In the genomic region with DNA sequence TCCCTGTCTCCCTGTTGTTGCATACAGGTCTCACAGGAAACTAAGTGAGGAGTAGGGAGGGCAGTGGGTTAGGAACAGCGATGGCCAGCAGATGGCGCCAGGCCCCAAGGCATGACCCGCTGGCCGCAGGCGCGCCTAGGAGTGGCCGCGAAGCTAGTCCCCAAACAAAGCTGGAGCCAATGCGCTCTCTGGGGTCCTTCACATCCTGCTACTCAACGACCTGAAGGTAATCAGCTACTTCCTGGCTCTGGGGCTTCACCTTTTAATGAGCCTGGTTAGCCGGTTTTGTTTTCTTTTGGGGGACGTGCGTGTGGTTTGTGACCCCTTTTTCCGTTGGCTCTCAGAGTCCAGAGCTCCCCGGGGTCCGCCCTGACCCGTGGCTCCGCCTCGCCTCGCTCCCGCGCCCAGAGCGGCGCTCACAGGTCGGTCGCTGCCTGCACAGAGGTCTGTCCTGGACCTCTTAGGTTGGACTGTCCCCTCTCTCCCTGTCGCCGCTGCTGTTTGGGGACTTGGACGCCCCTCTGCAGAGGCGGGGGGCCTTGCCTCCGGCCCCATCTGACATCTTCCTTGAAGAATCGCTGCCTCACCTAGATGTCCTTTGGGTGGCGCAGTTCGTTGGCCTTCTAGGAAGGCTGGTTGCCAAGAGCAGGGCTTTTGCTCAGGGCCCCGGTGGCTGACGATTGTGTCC, we compare ENCODE assay signal across 8 cellular contexts.
DNase-seq lines count a peak whose midpoint lies in the region; ATAC-seq, FAIRE-seq and TF ChIP-seq lines count a peak whose summit lies in the region.

No MANE protein-coding gene starts in this region.

- H3K36me3 ChIP-seq in kidney (ENCODE audit: control insufficient read depth in 1 of 2, insufficient read depth in 2 of 2, low read length in 2 of 2) = no peaks in the 10 kb centered on the region

- no peaks in the 10 kb centered on the region for H3K9me3 ChIP-seq in kidney (ENCODE audit: control insufficient read depth in 1 of 2, low read length in 2 of 2)

- peak overlapping the region; percentile 59 to 78 for H3K4me3 ChIP-seq in kidney (ENCODE audit: low read length in 2 of 2)

- peak; percentile 86 for ATAC-seq in HG02885 (IDR thresholded peaks at IDR 0.05; ENCODE audit: poor library complexity, unreplicated experiment)
- ATAC-seq in central memory CD8-positive, alpha-beta T cell (replicated peaks; ENCODE audit: extremely low read depth, poor library complexity, severe bottlenecking) = peak; percentile 86

- intact Hi-C loops in kidney (cut with DNase I) = loop anchor here (10.0 kb wide), 1 partner anchor 623 kb away; a partner anchor contains a TSS

- peak; percentile 93 for TF ChIP-seq CTCF in kidney (IDR thresholded peaks at IDR 0.05; ENCODE audit: borderline replicate concordance, extremely low read depth, insufficient read depth)

- H3K9me3 Mint-ChIP-seq in central memory CD8-positive, alpha-beta T cell = no peaks in the 10 kb centered on the region

- no peaks in the 10 kb centered on the region for H3K4me1 Mint-ChIP-seq in central memory CD8-positive, alpha-beta T cell

- no peak overlapping the region for H3K27ac ChIP-seq in kidney (ENCODE audit: low read depth in 2 of 2, low read length in 2 of 2)

- peak overlapping the region; percentile 48 to 69 for H3K9ac ChIP-seq in kidney (ENCODE audit: low read length in 2 of 2)

- DNase-seq in NCI-H187 (lab: John Stamatoyannopoulos, UW) (peak; percentile 50 to 61), NCI-H187 treated with DMSO at 0.1 percent for 48 hours (lab: John Stamatoyannopoulos, UW) (no peak), NCI-H2196 treated with DMSO at 0.1 percent for 48 hours (lab: John Stamatoyannopoulos, UW; ENCODE audit: unreplicated experiment) (peak; percentile 52), kidney (peak; percentile 94)
- peak; percentile 57 for DNase-seq in activated CD4-positive, CD25-positive, alpha-beta regulatory T cell treated with anti-CD3 and anti-CD28 coated beads, Interleukin-2, amount 50 U/mL, for 16 hours (ENCODE audit: low read depth, low spot score)
- DNase-seq in central memory CD8-positive, alpha-beta T cell (ENCODE audit: low spot score in 2 of 2) = peak; percentile 66 to 67
- peak; percentile 43 to 69 for DNase-seq in stimulated activated CD4-positive, alpha-beta T cell treated with anti-CD3 and anti-CD28 coated beads, Interleukin-15, amount 100 ng/mL, for 1 hour (ENCODE audit: low read depth in 1 of 2, low spot score in 1 of 2)

- H3K27ac Mint-ChIP-seq in central memory CD8-positive, alpha-beta T cell (ENCODE audit: low read depth) = no peak overlapping the region

- no peak for FAIRE-seq in kidney (lab: Jason Lieb, UNC)

- peaks cover 0 to 8% of the 10 kb centered on the region in 2 donors for H3K4me1 ChIP-seq in kidney (ENCODE audit: control insufficient read depth in 1 of 2, insufficient read depth in 1 of 2, low read depth in 1 of 2, low read length in 2 of 2)

- no peaks in the 10 kb centered on the region for H3K36me3 Mint-ChIP-seq in central memory CD8-positive, alpha-beta T cell (ENCODE audit: insufficient read depth)

- H3K27me3 Mint-ChIP-seq in central memory CD8-positive, alpha-beta T cell = peaks cover 20% of the 10 kb centered on the region

- H3K4me3 Mint-ChIP-seq in central memory CD8-positive, alpha-beta T cell = peak overlapping the region; percentile 54
